ENCODE assay signal across 1 cellular context in genomic region chr17:74245145-74245817, GRCh38.
TF ChIP-seq lines count a peak whose summit lies in the region.

No MANE protein-coding gene starts in this region.

TF ChIP-seq in WTC11, 78 proteins besides CTCF, POLR2A, EP300 and RAD21 (continued from another document and continues in another):
- TF ChIP-seq, protein P1, sequence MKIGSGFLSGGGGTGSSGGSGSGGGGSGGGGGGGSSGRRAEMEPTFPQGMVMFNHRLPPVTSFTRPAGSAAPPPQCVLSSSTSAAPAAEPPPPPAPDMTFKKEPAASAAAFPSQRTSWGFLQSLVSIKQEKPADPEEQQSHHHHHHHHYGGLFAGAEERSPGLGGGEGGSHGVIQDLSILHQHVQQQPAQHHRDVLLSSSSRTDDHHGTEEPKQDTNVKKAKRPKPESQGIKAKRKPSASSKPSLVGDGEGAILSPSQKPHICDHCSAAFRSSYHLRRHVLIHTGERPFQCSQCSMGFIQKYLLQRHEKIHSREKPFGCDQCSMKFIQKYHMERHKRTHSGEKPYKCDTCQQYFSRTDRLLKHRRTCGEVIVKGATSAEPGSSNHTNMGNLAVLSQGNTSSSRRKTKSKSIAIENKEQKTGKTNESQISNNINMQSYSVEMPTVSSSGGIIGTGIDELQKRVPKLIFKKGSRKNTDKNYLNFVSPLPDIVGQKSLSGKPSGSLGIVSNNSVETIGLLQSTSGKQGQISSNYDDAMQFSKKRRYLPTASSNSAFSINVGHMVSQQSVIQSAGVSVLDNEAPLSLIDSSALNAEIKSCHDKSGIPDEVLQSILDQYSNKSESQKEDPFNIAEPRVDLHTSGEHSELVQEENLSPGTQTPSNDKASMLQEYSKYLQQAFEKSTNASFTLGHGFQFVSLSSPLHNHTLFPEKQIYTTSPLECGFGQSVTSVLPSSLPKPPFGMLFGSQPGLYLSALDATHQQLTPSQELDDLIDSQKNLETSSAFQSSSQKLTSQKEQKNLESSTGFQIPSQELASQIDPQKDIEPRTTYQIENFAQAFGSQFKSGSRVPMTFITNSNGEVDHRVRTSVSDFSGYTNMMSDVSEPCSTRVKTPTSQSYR (CRISPR knock-in tag; IDR thresholded peaks at IDR 0.05), result no peak
- TF ChIP-seq SMAD4 (CRISPR knock-in tag; IDR thresholded peaks at IDR 0.05) (no peak), PRDM15 (CRISPR knock-in tag; IDR thresholded peaks at IDR 0.05) (no peak), MLX (CRISPR knock-in tag; IDR thresholded peaks at IDR 0.05) (no peak), MYBL2 (CRISPR knock-in tag; IDR thresholded peaks at IDR 0.05) (no peak), ARID4B (CRISPR knock-in tag; IDR thresholded peaks at IDR 0.05; ENCODE audit: borderline replicate concordance) (no peak), ETV6 (CRISPR knock-in tag; IDR thresholded peaks at IDR 0.05) (peak; percentile 84), E2F1 (CRISPR knock-in tag; IDR thresholded peaks at IDR 0.05) (no peak), NFE2L1 (CRISPR knock-in tag; IDR thresholded peaks at IDR 0.05) (no peak), MAX (CRISPR knock-in tag; IDR thresholded peaks at IDR 0.05) (peak; percentile 59), ELF4 (CRISPR knock-in tag; IDR thresholded peaks at IDR 0.05; ENCODE audit: low read depth) (no peak), FOXK1 (CRISPR knock-in tag; IDR thresholded peaks at IDR 0.05) (no peak), USF2 (CRISPR knock-in tag; IDR thresholded peaks at IDR 0.05) (no peak), ZNF396 (CRISPR knock-in tag; IDR thresholded peaks at IDR 0.05; ENCODE audit: borderline replicate concordance) (no peak), ZNF232 (CRISPR knock-in tag; IDR thresholded peaks at IDR 0.05) (no peak), GRHL2 (CRISPR knock-in tag; IDR thresholded peaks at IDR 0.05; ENCODE audit: insufficient replicate concordance, severe bottlenecking) (no peak), ZNF671 (CRISPR knock-in tag; IDR thresholded peaks at IDR 0.05) (no peak), USF1 (CRISPR knock-in tag; IDR thresholded peaks at IDR 0.05) (no peak; the same call in 1 of the 2 replicates), PRRX2 (CRISPR knock-in tag; IDR thresholded peaks at IDR 0.05) (0 out of 2 replicates have a peak, but pooled peaks have one; percentile 34), GTF2I (CRISPR knock-in tag; conservative IDR thresholded peaks at IDR 0.05) (peak; percentile 57; the same call in 1 of the 2 replicates), TEAD1 (CRISPR knock-in tag; IDR thresholded peaks at IDR 0.05) (peak; percentile 94; the same call in 1 of the 2 replicates)
- TF ChIP-seq, protein P2, sequence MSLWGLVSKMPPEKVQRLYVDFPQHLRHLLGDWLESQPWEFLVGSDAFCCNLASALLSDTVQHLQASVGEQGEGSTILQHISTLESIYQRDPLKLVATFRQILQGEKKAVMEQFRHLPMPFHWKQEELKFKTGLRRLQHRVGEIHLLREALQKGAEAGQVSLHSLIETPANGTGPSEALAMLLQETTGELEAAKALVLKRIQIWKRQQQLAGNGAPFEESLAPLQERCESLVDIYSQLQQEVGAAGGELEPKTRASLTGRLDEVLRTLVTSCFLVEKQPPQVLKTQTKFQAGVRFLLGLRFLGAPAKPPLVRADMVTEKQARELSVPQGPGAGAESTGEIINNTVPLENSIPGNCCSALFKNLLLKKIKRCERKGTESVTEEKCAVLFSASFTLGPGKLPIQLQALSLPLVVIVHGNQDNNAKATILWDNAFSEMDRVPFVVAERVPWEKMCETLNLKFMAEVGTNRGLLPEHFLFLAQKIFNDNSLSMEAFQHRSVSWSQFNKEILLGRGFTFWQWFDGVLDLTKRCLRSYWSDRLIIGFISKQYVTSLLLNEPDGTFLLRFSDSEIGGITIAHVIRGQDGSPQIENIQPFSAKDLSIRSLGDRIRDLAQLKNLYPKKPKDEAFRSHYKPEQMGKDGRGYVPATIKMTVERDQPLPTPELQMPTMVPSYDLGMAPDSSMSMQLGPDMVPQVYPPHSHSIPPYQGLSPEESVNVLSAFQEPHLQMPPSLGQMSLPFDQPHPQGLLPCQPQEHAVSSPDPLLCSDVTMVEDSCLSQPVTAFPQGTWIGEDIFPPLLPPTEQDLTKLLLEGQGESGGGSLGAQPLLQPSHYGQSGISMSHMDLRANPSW (CRISPR knock-in tag; conservative IDR thresholded peaks at IDR 0.05; ENCODE audit: low read depth), result no peak
- TF ChIP-seq, protein P3, sequence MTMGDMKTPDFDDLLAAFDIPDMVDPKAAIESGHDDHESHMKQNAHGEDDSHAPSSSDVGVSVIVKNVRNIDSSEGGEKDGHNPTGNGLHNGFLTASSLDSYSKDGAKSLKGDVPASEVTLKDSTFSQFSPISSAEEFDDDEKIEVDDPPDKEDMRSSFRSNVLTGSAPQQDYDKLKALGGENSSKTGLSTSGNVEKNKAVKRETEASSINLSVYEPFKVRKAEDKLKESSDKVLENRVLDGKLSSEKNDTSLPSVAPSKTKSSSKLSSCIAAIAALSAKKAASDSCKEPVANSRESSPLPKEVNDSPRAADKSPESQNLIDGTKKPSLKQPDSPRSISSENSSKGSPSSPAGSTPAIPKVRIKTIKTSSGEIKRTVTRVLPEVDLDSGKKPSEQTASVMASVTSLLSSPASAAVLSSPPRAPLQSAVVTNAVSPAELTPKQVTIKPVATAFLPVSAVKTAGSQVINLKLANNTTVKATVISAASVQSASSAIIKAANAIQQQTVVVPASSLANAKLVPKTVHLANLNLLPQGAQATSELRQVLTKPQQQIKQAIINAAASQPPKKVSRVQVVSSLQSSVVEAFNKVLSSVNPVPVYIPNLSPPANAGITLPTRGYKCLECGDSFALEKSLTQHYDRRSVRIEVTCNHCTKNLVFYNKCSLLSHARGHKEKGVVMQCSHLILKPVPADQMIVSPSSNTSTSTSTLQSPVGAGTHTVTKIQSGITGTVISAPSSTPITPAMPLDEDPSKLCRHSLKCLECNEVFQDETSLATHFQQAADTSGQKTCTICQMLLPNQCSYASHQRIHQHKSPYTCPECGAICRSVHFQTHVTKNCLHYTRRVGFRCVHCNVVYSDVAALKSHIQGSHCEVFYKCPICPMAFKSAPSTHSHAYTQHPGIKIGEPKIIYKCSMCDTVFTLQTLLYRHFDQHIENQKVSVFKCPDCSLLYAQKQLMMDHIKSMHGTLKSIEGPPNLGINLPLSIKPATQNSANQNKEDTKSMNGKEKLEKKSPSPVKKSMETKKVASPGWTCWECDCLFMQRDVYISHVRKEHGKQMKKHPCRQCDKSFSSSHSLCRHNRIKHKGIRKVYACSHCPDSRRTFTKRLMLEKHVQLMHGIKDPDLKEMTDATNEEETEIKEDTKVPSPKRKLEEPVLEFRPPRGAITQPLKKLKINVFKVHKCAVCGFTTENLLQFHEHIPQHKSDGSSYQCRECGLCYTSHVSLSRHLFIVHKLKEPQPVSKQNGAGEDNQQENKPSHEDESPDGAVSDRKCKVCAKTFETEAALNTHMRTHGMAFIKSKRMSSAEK (CRISPR knock-in tag; IDR thresholded peaks at IDR 0.05; ENCODE audit: borderline replicate concordance), result no peak
- TF ChIP-seq, protein P4, sequence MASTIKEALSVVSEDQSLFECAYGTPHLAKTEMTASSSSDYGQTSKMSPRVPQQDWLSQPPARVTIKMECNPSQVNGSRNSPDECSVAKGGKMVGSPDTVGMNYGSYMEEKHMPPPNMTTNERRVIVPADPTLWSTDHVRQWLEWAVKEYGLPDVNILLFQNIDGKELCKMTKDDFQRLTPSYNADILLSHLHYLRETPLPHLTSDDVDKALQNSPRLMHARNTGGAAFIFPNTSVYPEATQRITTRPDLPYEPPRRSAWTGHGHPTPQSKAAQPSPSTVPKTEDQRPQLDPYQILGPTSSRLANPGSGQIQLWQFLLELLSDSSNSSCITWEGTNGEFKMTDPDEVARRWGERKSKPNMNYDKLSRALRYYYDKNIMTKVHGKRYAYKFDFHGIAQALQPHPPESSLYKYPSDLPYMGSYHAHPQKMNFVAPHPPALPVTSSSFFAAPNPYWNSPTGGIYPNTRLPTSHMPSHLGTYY (CRISPR knock-in tag; IDR thresholded peaks at IDR 0.05), result 0 out of 2 replicates have a peak, but pooled peaks have one; percentile 47
- TF ChIP-seq, protein P5, sequence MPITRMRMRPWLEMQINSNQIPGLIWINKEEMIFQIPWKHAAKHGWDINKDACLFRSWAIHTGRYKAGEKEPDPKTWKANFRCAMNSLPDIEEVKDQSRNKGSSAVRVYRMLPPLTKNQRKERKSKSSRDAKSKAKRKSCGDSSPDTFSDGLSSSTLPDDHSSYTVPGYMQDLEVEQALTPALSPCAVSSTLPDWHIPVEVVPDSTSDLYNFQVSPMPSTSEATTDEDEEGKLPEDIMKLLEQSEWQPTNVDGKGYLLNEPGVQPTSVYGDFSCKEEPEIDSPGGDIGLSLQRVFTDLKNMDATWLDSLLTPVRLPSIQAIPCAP (CRISPR knock-in tag; IDR thresholded peaks at IDR 0.05), result no peak
- TF ChIP-seq, protein P6, sequence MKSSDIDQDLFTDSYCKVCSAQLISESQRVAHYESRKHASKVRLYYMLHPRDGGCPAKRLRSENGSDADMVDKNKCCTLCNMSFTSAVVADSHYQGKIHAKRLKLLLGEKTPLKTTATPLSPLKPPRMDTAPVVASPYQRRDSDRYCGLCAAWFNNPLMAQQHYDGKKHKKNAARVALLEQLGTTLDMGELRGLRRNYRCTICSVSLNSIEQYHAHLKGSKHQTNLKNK (CRISPR knock-in tag; IDR thresholded peaks at IDR 0.05), result no peak
